Comparison of ENCODE assay signal across 8 cellular contexts in genomic region chr6:139291813-139292619, GRCh38. TPM values are rescaled to one million over a fixed set of nuclear protein-coding genes. Genes with fewer than 3 reads are reported as not detected.
DNase-seq lines count a peak whose midpoint lies in the region; ATAC-seq and TF ChIP-seq lines count a peak whose summit lies in the region.

Gene TXLNB, minus strand, starts transcription at chr6:139291998. Its CDS starts 3,099 bp downstream, at chr6:139288899.

- TF ChIP-seq POLR2A in lower leg skin (IDR thresholded peaks at IDR 0.05) = no peak

- intact Hi-C loops in lower leg skin (cut with DNase I; ENCODE audit: low total_unique reads) = loop anchor here (10.0 kb wide), 1 partner anchor 63 kb away; no protein-coding TSS in a partner anchor

- TF ChIP-seq CTCF in WI38 (IDR thresholded peaks at IDR 0.05; ENCODE audit: low read depth, low read length) (no peak), cardiac fibroblast (IDR thresholded peaks at IDR 0.05; ENCODE audit: low read depth, low read length) (peak; percentile 3), lower leg skin (IDR thresholded peaks at IDR 0.05) (no peak)

- H3K9me3 ChIP-seq in KOPT-K1 (ENCODE audit: insufficient read depth, low read length, poor library complexity, severe bottlenecking) = no peaks in the 10 kb centered on the region

- H3K27ac ChIP-seq in KOPT-K1 (ENCODE audit: low read depth, low read length, poor library complexity, severe bottlenecking) = peak within 1 kb of the TSS; percentile 92

- peak; percentile 71 for ATAC-seq in GM21529 (IDR thresholded peaks at IDR 0.05; ENCODE audit: unreplicated experiment)

- H3K4me3 ChIP-seq in WI38 (ENCODE audit: low read depth, low read length) = peak within 1 kb of the TSS; percentile 47
- peak within 1 kb of the TSS in 1 of 2 donors; percentile 27 for H3K4me3 ChIP-seq in cardiac fibroblast (replicated peaks in 1 of 2; ENCODE audit: low read depth in 2 of 2, low read length in 2 of 2)
- no peak within 1 kb of the TSS for H3K4me3 ChIP-seq in lower leg skin (ENCODE audit: low read depth, poor library complexity, severe bottlenecking)

- H3K36me3 ChIP-seq in KOPT-K1 (ENCODE audit: insufficient read depth, low read length) = no peaks in the 10 kb centered on the region

- 10 to 11% methylated on average over 13 of the region's 13 CpGs for WGBS in lower leg skin, 2 donors

- DNase-seq in ELR (ENCODE audit: low read depth) (peak; percentile 61), cardiac fibroblast (ENCODE audit: low read depth in 2 of 2) (peak; percentile 85 to 94), lower leg skin (ENCODE audit: low spot score in 2 of 2) (peak; percentile 77 to 92), NCI-H1048 (lab: John Stamatoyannopoulos, UW) (no peak)
- DNase-seq in stimulated activated CD4-positive, alpha-beta T cell treated with anti-CD3 and anti-CD28 coated beads, TNF-alpha, amount 100 ng/mL, for 1 hour (ENCODE audit: low read depth in 3 of 3, low spot score in 1 of 3) = peak; percentile 58 to 76 (median 60)

RNA-seq across cellular contexts. Expression of gene TXLNB, which starts in this region (rescaled TPM):
- total RNA-seq in lower leg skin = under 1 TPM in 2 of 4 donors, not detected in 2; 0.27 to 0.29 TPM

Comparison
In these comparisons a context has a peak if more than half of its experiments do, and no peak if none do; other contexts are left out.
1. Peak in DNase-seq in lower leg skin; RNA of the gene not detected or under 1 TPM.